In genomic region chr7:126805351-126805750, GRCh38 we compare ENCODE assay signal across 31 cellular contexts.
"Had no signal": no experiment of that assay in that cellular context is flagged by ENCODE, and none has a peak within 500 bp of the region (broad histone marks: within the 10 kb centered on the region; RNA-seq: fewer than 3 reads in every experiment).

No MANE protein-coding gene starts in this region.

- H3K27me3 ChIP-seq: adrenal gland, body of pancreas, esophagus squamous epithelium had no signal

- H3K4me3 ChIP-seq: adrenal gland, body of pancreas, esophagus squamous epithelium, gastroesophageal sphincter, heart right ventricle had no signal

- H3K36me3 ChIP-seq: adrenal gland, esophagus squamous epithelium, gastroesophageal sphincter, heart right ventricle, WERI-Rb-1 had no signal

- H3K9me3 ChIP-seq: adrenal gland, body of pancreas, esophagus squamous epithelium, gastroesophageal sphincter had no signal

- ATAC-seq: activated CD4-positive, alpha-beta T cell treated with anti-CD3 and anti-CD28 coated beads for 36 hours; activated CD8-positive, alpha-beta memory T cell treated with anti-CD3 and anti-CD28 coated beads, Interleukin-2, amount 10 ng/mL, durations not matched to agents 7 days and 5 days; activated CD8-positive, alpha-beta T cell treated with anti-CD3 and anti-CD28 coated beads, Interleukin-2, amount 10 ng/mL, durations not matched to agents 7 days and 5 days; activated naive CD8-positive, alpha-beta T cell treated with anti-CD3 and anti-CD28 coated beads, Interleukin-2, amount 50 U/mL, for 24 hours; body of pancreas; effector memory CD8-positive, alpha-beta T cell; gastroesophageal sphincter; heart right ventricle; T-helper 17 cell had no signal

- DNase-seq: activated CD4-positive, alpha-beta memory T cell treated with anti-CD3 and anti-CD28 coated beads for 36 hours; activated CD4-positive, alpha-beta T cell treated with anti-CD3 and anti-CD28 coated beads for 36 hours; activated CD4-positive, alpha-beta T cell treated with anti-CD3 and anti-CD28 coated beads, Interleukin-2, amount 10 ng/mL, durations not matched to agents 24 days and 14 days; activated CD4-positive, CD25-positive, alpha-beta regulatory T cell; activated CD4-positive, CD25-positive, alpha-beta regulatory T cell treated with anti-CD3 and anti-CD28 coated beads, Interleukin-2, amount 50 U/mL, for 72 hours; activated CD8-positive, alpha-beta memory T cell treated with anti-CD3 and anti-CD28 coated beads, Interleukin-2, amount 10 ng/mL, durations not matched to agents 7 days and 5 days; activated CD8-positive, alpha-beta memory T cell treated with anti-CD3 and anti-CD28 coated beads, Interleukin-2, amount 50 U/mL, for 4 hours; activated CD8-positive, alpha-beta T cell treated with anti-CD3 and anti-CD28 coated beads, Interleukin-2, amount 10 ng/mL, durations not matched to agents 7 days and 5 days; activated effector memory CD4-positive, alpha-beta T cell treated with anti-CD3 and anti-CD28 coated beads, Interleukin-2, amount 50 U/mL, for 16 hours; activated naive CD4-positive, alpha-beta T cell treated with anti-CD3 and anti-CD28 coated beads for 36 hours; activated naive CD8-positive, alpha-beta T cell treated with anti-CD3 and anti-CD28 coated beads for 36 hours; activated naive CD8-positive, alpha-beta T cell treated with anti-CD3 and anti-CD28 coated beads, Interleukin-2, amount 50 U/mL, for 24 hours; activated T-cell treated with anti-CD3 and anti-CD28 coated beads, Interleukin-2, amount 50 U/mL, for 1 hour; activated T-cell treated with anti-CD3 and anti-CD28 coated beads, Interleukin-2, amount 50 U/mL, for 48 hours; adrenal gland; amygdala; aorta; body of pancreas; caudate nucleus; cortex of kidney; dermis blood vessel endothelial cell; effector CD4-positive, alpha-beta T cell; effector memory CD8-positive, alpha-beta T cell; esophagus squamous epithelium; foreskin melanocyte; heart right ventricle; T-helper 17 cell; T1000; WERI-Rb-1 had no signal

- H3K27ac ChIP-seq: adrenal gland, body of pancreas, epithelial cell of prostate, esophagus squamous epithelium, gastroesophageal sphincter, heart right ventricle, WERI-Rb-1 had no signal

- H3K4me1 ChIP-seq: body of pancreas, esophagus squamous epithelium, gastroesophageal sphincter, heart right ventricle had no signal
